ENCODE assay signal across 1 cellular context in the genomic region with DNA sequence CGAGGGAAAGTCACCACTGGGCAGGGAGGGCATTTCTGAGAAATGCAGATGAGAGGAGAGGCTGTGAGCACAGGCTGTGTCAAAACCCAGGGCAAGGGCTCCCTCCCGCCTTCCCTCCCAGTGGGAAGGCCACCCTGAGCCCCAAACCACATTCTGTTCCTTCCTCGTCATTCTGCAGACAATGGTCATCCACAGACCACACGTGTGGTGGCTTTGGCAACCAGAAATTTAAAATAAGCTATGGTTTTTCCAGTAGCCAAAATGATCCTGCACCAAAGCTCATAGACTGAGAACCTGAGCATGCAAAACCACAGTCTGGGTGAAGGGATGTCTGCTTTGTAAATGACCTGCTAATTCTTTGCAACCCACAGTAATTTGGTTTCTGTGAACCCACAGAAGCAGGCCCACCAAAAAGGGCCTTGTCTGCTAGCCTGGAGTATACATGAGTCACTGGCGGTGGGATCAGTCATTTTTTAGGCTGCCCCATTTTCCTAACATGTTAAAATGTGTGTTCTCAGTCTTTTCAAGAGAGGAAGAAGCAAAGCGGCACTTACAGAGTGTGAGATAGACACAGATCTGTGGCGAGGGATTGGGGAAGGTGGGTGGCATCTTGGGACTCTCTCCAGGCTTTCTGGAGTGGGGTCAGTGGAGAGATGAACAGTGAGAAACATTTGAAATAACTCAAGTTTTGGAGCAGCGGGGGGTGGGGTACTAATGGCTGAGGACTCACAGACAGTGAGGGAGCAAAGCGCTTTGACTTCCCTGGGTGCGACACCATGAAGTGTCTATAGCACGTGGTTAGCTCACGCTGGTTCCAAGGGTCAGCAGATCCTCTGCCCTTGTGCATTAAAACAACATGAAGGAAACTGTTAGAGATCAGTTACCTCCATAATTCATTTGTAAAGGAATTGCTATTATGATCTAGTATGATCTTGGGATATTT.
TF ChIP-seq lines count a peak whose summit lies in the region.

No MANE protein-coding gene starts in this region.

TF ChIP-seq in IMR-90, 13 proteins besides CTCF, POLR2A, EP300 and RAD21:
- no peak for TF ChIP-seq MAFK (IDR thresholded peaks at IDR 0.05; ENCODE audit: low read depth, low read length)
- TF ChIP-seq RFX5 (IDR thresholded peaks at IDR 0.05; ENCODE audit: low read depth, low read length), result no peak
- no peak for TF ChIP-seq SMC3 (IDR thresholded peaks at IDR 0.05; ENCODE audit: low read depth, low read length)
- TF ChIP-seq MAZ (IDR thresholded peaks at IDR 0.05; ENCODE audit: borderline replicate concordance, low read depth, low read length), result no peak
- no peak for TF ChIP-seq RCOR1 (IDR thresholded peaks at IDR 0.05; ENCODE audit: insufficient replicate concordance, low read length)
- TF ChIP-seq FOS (IDR thresholded peaks at IDR 0.05; ENCODE audit: low read depth, low read length), result no peak
- TF ChIP-seq MXI1 (IDR thresholded peaks at IDR 0.05; ENCODE audit: borderline replicate concordance, low read depth, low read length), result no peak
- no peak for TF ChIP-seq BHLHE40 (IDR thresholded peaks at IDR 0.05; ENCODE audit: low read depth, low read length)
- no peak for TF ChIP-seq NFE2L2 (IDR thresholded peaks at IDR 0.05; ENCODE audit: low read depth, low read length)
- TF ChIP-seq, protein P1, sequence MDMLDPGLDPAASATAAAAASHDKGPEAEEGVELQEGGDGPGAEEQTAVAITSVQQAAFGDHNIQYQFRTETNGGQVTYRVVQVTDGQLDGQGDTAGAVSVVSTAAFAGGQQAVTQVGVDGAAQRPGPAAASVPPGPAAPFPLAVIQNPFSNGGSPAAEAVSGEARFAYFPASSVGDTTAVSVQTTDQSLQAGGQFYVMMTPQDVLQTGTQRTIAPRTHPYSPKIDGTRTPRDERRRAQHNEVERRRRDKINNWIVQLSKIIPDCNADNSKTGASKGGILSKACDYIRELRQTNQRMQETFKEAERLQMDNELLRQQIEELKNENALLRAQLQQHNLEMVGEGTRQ (IDR thresholded peaks at IDR 0.05; ENCODE audit: low read depth, low read length), result no peak
- TF ChIP-seq CEBPB (IDR thresholded peaks at IDR 0.05; ENCODE audit: low read depth, low read length), result no peak
- TF ChIP-seq, protein P2, sequence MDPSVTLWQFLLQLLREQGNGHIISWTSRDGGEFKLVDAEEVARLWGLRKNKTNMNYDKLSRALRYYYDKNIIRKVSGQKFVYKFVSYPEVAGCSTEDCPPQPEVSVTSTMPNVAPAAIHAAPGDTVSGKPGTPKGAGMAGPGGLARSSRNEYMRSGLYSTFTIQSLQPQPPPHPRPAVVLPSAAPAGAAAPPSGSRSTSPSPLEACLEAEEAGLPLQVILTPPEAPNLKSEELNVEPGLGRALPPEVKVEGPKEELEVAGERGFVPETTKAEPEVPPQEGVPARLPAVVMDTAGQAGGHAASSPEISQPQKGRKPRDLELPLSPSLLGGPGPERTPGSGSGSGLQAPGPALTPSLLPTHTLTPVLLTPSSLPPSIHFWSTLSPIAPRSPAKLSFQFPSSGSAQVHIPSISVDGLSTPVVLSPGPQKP (IDR thresholded peaks at IDR 0.05; ENCODE audit: borderline replicate concordance, low read depth, low read length), result no peak
- TF ChIP-seq CHD1 (IDR thresholded peaks at IDR 0.05; ENCODE audit: low read depth, low read length), result no peak
